Comparison of ENCODE assay signal across 19 cellular contexts in the genomic region with DNA sequence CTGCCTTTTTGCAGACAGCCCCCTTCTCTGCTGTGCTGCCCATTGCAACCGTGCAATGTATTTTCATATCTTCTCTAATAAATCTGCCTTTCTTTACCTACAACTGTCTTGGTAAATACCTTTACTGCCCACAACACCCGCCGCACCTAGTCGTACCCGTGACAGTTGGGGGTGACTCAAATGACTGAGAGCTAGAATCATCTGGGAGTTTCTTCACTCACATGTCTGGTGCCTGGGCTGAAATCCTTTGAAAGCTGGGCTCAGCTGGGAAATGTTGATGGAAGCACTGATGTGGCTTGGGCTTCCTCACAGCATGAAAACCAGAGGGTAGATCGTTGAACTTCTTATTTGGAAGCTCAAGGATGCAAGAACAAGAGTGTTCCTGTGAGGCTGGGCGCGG. TPM values are rescaled to one million over a fixed set of nuclear protein-coding genes. Genes with fewer than 3 reads are reported as not detected.
DNase-seq lines count a peak whose midpoint lies in the region; ATAC-seq and TF ChIP-seq lines count a peak whose summit lies in the region.
"Had no signal": no experiment of that assay in that cellular context is flagged by ENCODE, and none has a peak within 500 bp of the region (broad histone marks: within the 10 kb centered on the region; RNA-seq: fewer than 3 reads in every experiment).

No MANE protein-coding gene starts in this region.

- peak overlapping the region; percentile 69 for H2AFZ ChIP-seq in neuronal stem cell (ENCODE audit: low read length)
- H2AFZ ChIP-seq: GM23338 had no signal

- no CpG with 5 or more reads among the region's 8 CpGs for WGBS in neuronal stem cell (ENCODE audit: extremely low coverage in 2 of 2, insufficient read length in 2 of 2, insufficient replicate concordance in 1 of 2), 2 donors
- 86 to 88% methylated on average over 8 of the region's 8 CpGs for WGBS in lower leg skin, 2 donors

- no peak overlapping the region for H3K4me3 ChIP-seq in BLaER1
- no peak overlapping the region for H3K4me3 ChIP-seq in RWPE2 (ENCODE audit: severe bottlenecking)
- no peak overlapping the region for H3K4me3 ChIP-seq in epithelial cell of esophagus (ENCODE audit: low read length)
- H3K4me3 ChIP-seq in neuronal stem cell (ENCODE audit: low read length in 2 of 2), result no peak overlapping the region
- no peak overlapping the region for H3K4me3 ChIP-seq in foreskin fibroblast (ENCODE audit: low read depth in 1 of 2, low read length in 2 of 2)
- H3K4me3 ChIP-seq in lower leg skin (ENCODE audit: low read depth, poor library complexity, severe bottlenecking), result no peak overlapping the region
- H3K4me3 ChIP-seq: GM12878, GM23338 had no signal

- H3K36me3 ChIP-seq in BLaER1 (no peaks in the 10 kb centered on the region), RWPE2 (ENCODE audit: low read depth) (no peaks in the 10 kb centered on the region), neuronal stem cell (replicated peaks in 1 of 2; ENCODE audit: control insufficient read depth in 2 of 2, insufficient read depth in 2 of 2, low read length in 2 of 2) (peaks cover 10 to 12% of the 10 kb centered on the region in 2 donors)

- H2BK120ac ChIP-seq in neuronal stem cell (ENCODE audit: low read depth, low read length), result no peak overlapping the region

- H3K4ac ChIP-seq in neuronal stem cell (ENCODE audit: low read length), result no peak overlapping the region

- intact Hi-C loops in lower leg skin (cut with DNase I; ENCODE audit: low total_unique reads), result no loop called here

- no peak overlapping the region for H4K91ac ChIP-seq in neuronal stem cell (ENCODE audit: low read depth, low read length, poor library complexity)

- peaks cover 79% of the 10 kb centered on the region for H3K4me1 ChIP-seq in BLaER1
- H3K4me1 ChIP-seq in RWPE2 (ENCODE audit: insufficient read depth, poor library complexity, severe bottlenecking), result peaks cover 10% of the 10 kb centered on the region
- H3K4me1 ChIP-seq in neuronal stem cell (ENCODE audit: control insufficient read depth in 2 of 2, insufficient read depth in 1 of 2, low read depth in 1 of 2, low read length in 2 of 2), result peaks cover 12 to 25% of the 10 kb centered on the region in 2 donors

- H3K4me2 ChIP-seq in BLaER1 (peak overlapping the region; percentile 82), neuronal stem cell (ENCODE audit: insufficient read depth, low read length, poor library complexity, severe bottlenecking) (no peak overlapping the region)
- H3K4me2 ChIP-seq: GM23338 had no signal

- ATAC-seq in RWPE2 (ENCODE audit: low read depth) (peak; percentile 33; the same call in 2 of the 3 replicates), GM21619 (IDR thresholded peaks at IDR 0.05; ENCODE audit: unreplicated experiment) (no peak), HG03442 (IDR thresholded peaks at IDR 0.05; ENCODE audit: unreplicated experiment) (no peak)
- ATAC-seq: GM12878, GM23338 had no signal

- H2BK12ac ChIP-seq in neuronal stem cell (ENCODE audit: low read length), result no peak overlapping the region

- H3K79me1 ChIP-seq in neuronal stem cell (ENCODE audit: low read depth, low read length), result peaks cover 10% of the 10 kb centered on the region

- H4K20me1 ChIP-seq in BLaER1, result no peaks in the 10 kb centered on the region

- H3K9me3 ChIP-seq in BLaER1 (no peaks in the 10 kb centered on the region), RWPE2 (ENCODE audit: severe bottlenecking) (no peaks in the 10 kb centered on the region), neuronal stem cell (replicated peaks in 1 of 2; ENCODE audit: control insufficient read depth in 2 of 2, insufficient read depth in 1 of 2, low read depth in 1 of 2, low read length in 2 of 2) (peaks cover 0 to 6% of the 10 kb centered on the region in 2 donors)

- H3K9ac ChIP-seq in BLaER1, result no peak overlapping the region
- no peak overlapping the region for H3K9ac ChIP-seq in neuronal stem cell (ENCODE audit: low read depth, low read length, poor library complexity)

- no peak for TF ChIP-seq CTCF in RWPE2 (IDR thresholded peaks at IDR 0.05; ENCODE audit: poor library complexity, severe bottlenecking)
- no peak for TF ChIP-seq CTCF in epithelial cell of esophagus (IDR thresholded peaks at IDR 0.05; ENCODE audit: insufficient read depth, low read depth, low read length, missing control alignments)
- no peak for TF ChIP-seq CTCF in foreskin fibroblast (IDR thresholded peaks at IDR 0.05; ENCODE audit: low read depth, low read length)
- TF ChIP-seq CTCF in lower leg skin (IDR thresholded peaks at IDR 0.05), result no peak

- H3K18ac ChIP-seq in neuronal stem cell (ENCODE audit: low read length), result no peak overlapping the region

- no peak overlapping the region for H2BK5ac ChIP-seq in neuronal stem cell (ENCODE audit: low read length)

- no peak for TF ChIP-seq POLR2A in lower leg skin (IDR thresholded peaks at IDR 0.05)

- no peak overlapping the region for H3K14ac ChIP-seq in neuronal stem cell (ENCODE audit: low read length)

- H2AK5ac ChIP-seq in neuronal stem cell (ENCODE audit: low read depth, low read length), result no peak overlapping the region

- H4K8ac ChIP-seq in neuronal stem cell (ENCODE audit: low read depth, low read length), result no peak overlapping the region

- no peak for DNase-seq in RWPE2 (ENCODE audit: low spot score)
- DNase-seq in epithelial cell of esophagus (ENCODE audit: low read depth), result peak; percentile 92
- DNase-seq in neuronal stem cell (ENCODE audit: low spot score), result no peak
- DNase-seq in foreskin fibroblast, result no peak
- DNase-seq in lower leg skin (ENCODE audit: low spot score in 2 of 2), result no peak
- DNase-seq: C1 segment of cervical spinal cord, DMS79 treated with DMSO at 0.1 percent for 48 hours, NCI-H1048, NCI-H146, NCI-H2081 treated with DMSO at 0.1 percent for 48 hours, NCI-H524, SHP77 had no signal

- no peak overlapping the region for H2BK15ac ChIP-seq in neuronal stem cell (ENCODE audit: low read length)

- no peak overlapping the region for H3K23ac ChIP-seq in neuronal stem cell (ENCODE audit: low read depth, low read length, poor library complexity)

- 0 out of 2 replicates have a peak overlapping the region, but pooled peaks have one; percentile 35 for H3K27ac ChIP-seq in BLaER1
- H3K27ac ChIP-seq in RWPE2 (ENCODE audit: poor library complexity, severe bottlenecking), result peak overlapping the region; percentile 21
- no peak overlapping the region for H3K27ac ChIP-seq in neuronal stem cell (replicated peaks; ENCODE audit: low read length)

- H3K27me3 ChIP-seq in BLaER1 (no peaks in the 10 kb centered on the region), RWPE2 (ENCODE audit: insufficient read depth, poor library complexity, severe bottlenecking) (no peaks in the 10 kb centered on the region), neuronal stem cell (ENCODE audit: control insufficient read depth in 3 of 3, insufficient read depth in 3 of 3, low read depth in 1 of 3, low read length in 3 of 3) (no peaks in the 10 kb centered on the region)

RNA-seq across cellular contexts. Expression of a gene that starts 2.8 kb away (rescaled TPM):
- 41.6 TPM for polyA plus RNA-seq in neuronal stem cell (2013, experiment 1 of 2)
- polyA plus RNA-seq in neuronal stem cell (2013, experiment 2 of 2), result 41.3 TPM
- 1 to 10 TPM in 3 of 4 donors, under 1 TPM in 1; 0.30 to 4.0 (median 2.7) TPM for total RNA-seq in lower leg skin
- total RNA-seq: A172 had no signal

RNA-seq across cellular contexts. Expression of a gene that starts 21.5 kb away (rescaled TPM):
- 1.1 TPM for polyA plus RNA-seq in neuronal stem cell (2013, experiment 1 of 2)
- polyA plus RNA-seq in neuronal stem cell (2013, experiment 2 of 2), result 1.1 TPM
- total RNA-seq in lower leg skin, result 1 to 10 TPM; 2.0 to 5.8 (median 2.8) TPM
- total RNA-seq: A172, GM12878 had no signal

RNA-seq across cellular contexts. Expression of a gene that starts 45.5 kb away (rescaled TPM):
- 0.52 TPM for polyA plus RNA-seq in neuronal stem cell (2013, experiment 1 of 2)
- polyA plus RNA-seq in neuronal stem cell (2013, experiment 2 of 2), result 0.47 TPM
- not detected for total RNA-seq in lower leg skin
- total RNA-seq: A172, GM12878, M059J had no signal
- polyA plus RNA-seq: GM12878 had no signal
